ENCODE assay signal across 15 cellular contexts in the genomic region with DNA sequence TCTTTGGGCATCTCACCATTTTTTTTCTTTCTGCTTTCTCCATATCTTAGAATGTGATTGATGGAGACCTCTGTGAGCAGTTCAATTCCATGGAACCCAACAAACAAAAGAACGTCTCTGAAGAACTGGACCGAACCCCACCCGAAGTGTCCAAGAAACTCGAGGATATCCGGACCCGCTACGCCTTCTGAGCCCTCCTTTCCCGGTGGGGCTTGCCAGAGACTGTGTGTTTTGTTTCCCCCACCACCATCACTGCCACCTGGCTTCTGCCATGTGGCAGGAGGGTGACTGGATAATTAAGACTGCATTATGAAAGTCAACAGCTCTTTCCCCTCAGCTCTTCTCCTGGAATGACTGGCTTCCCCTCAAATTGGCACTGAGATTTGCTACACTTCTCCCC. TPM values are rescaled to one million over a fixed set of nuclear protein-coding genes. Genes with fewer than 3 reads are reported as not detected.
A peak's percentile ranks its signal among the peaks of the same experiment; 100 is the strongest.
DNase-seq lines count a peak whose midpoint lies in the region; ATAC-seq and TF ChIP-seq lines count a peak whose summit lies in the region.
"Had no signal": no experiment of that assay in that cellular context is flagged by ENCODE, and none has a peak within 500 bp of the region (broad histone marks: within the 10 kb centered on the region; RNA-seq: fewer than 3 reads in every experiment).

No MANE protein-coding gene starts in this region.

- peak overlapping the region; percentile 75 for H3K27ac Mint-ChIP-seq in activated CD4-positive, alpha-beta T cell treated with anti-CD3 and anti-CD28 coated beads, Interleukin-2, amount 10 ng/mL, durations not matched to agents 24 days and 14 days
- H3K27ac Mint-ChIP-seq in activated CD8-positive, alpha-beta T cell treated with anti-CD3 and anti-CD28 coated beads for 36 hours = peak overlapping the region; percentile 32
- H3K27ac Mint-ChIP-seq in endothelial cell (ENCODE audit: unreplicated experiment) = no peak overlapping the region
- H3K27ac Mint-ChIP-seq: IgD-negative memory B cell had no signal

- no peak for TF ChIP-seq CTCF in activated CD8-positive, alpha-beta T cell treated with anti-CD3 and anti-CD28 coated beads for 36 hours (IDR thresholded peaks at IDR 0.05)
- TF ChIP-seq CTCF in endothelial cell (IDR thresholded peaks at IDR 0.05; ENCODE audit: unreplicated experiment) = no peak

- no peaks in the 10 kb centered on the region for H3K27me3 Mint-ChIP-seq in activated CD4-positive, alpha-beta T cell treated with anti-CD3 and anti-CD28 coated beads, Interleukin-2, amount 10 ng/mL, durations not matched to agents 24 days and 14 days
- H3K27me3 Mint-ChIP-seq in activated CD8-positive, alpha-beta T cell treated with anti-CD3 and anti-CD28 coated beads for 36 hours = no peaks in the 10 kb centered on the region
- H3K27me3 Mint-ChIP-seq in endothelial cell (ENCODE audit: unreplicated experiment) = peaks cover 5% of the 10 kb centered on the region
- H3K27me3 Mint-ChIP-seq: activated B cell treated with CpG ODN at 0.5 μM for 24 hours; IgD-negative memory B cell; naive thymus-derived CD4-positive, alpha-beta T cell had no signal

- POLR2A ChIA-PET in activated CD8-positive, alpha-beta T cell treated with anti-CD3 and anti-CD28 coated beads for 36 hours (lab: Charles Lee) = no interaction called here

- no peaks in the 10 kb centered on the region for H3K9me3 Mint-ChIP-seq in activated CD4-positive, alpha-beta T cell treated with anti-CD3 and anti-CD28 coated beads, Interleukin-2, amount 10 ng/mL, durations not matched to agents 24 days and 14 days
- H3K9me3 Mint-ChIP-seq in activated CD8-positive, alpha-beta T cell treated with anti-CD3 and anti-CD28 coated beads for 36 hours = no peaks in the 10 kb centered on the region
- no peaks in the 10 kb centered on the region for H3K9me3 Mint-ChIP-seq in endothelial cell (ENCODE audit: unreplicated experiment)
- H3K9me3 Mint-ChIP-seq: activated B cell treated with CpG ODN at 0.5 μM for 24 hours; IgD-negative memory B cell; naive thymus-derived CD4-positive, alpha-beta T cell had no signal

- H3K4me3 Mint-ChIP-seq in activated CD4-positive, alpha-beta T cell treated with anti-CD3 and anti-CD28 coated beads, Interleukin-2, amount 10 ng/mL, durations not matched to agents 24 days and 14 days = no peak overlapping the region
- no peak overlapping the region for H3K4me3 Mint-ChIP-seq in activated CD8-positive, alpha-beta T cell treated with anti-CD3 and anti-CD28 coated beads for 36 hours
- H3K4me3 Mint-ChIP-seq in endothelial cell (ENCODE audit: unreplicated experiment) = peak overlapping the region; percentile 80
- H3K4me3 Mint-ChIP-seq: activated B cell treated with CpG ODN at 0.5 μM for 24 hours; IgD-negative memory B cell; naive thymus-derived CD4-positive, alpha-beta T cell had no signal

- intact Hi-C loops in activated CD4-positive, alpha-beta T cell treated with anti-CD3 and anti-CD28 coated beads, Interleukin-2, amount 10 ng/mL, durations not matched to agents 24 days and 14 days (cut with micrococcal nuclease) = loop anchor here (5.0 kb wide), 1 partner anchor 44 kb away; no protein-coding TSS in a partner anchor
- intact Hi-C loops in activated CD8-positive, alpha-beta T cell treated with anti-CD3 and anti-CD28 coated beads for 36 hours (cut with micrococcal nuclease) = no loop called here

- no peak for DNase-seq in activated CD4-positive, alpha-beta T cell treated with anti-CD3 and anti-CD28 coated beads, Interleukin-2, amount 10 ng/mL, durations not matched to agents 24 days and 14 days
- no peak for DNase-seq in activated CD4-positive, alpha-beta T cell treated with anti-CD3 and anti-CD28 coated beads for 1 hour
- no peak for DNase-seq in activated CD8-positive, alpha-beta T cell treated with anti-CD3 and anti-CD28 coated beads for 36 hours
- DNase-seq in endothelial cell (ENCODE audit: low spot score) (no peak), NAMALWA (ENCODE audit: low spot score) (no peak)
- DNase-seq in stimulated activated naive CD8-positive, alpha-beta T cell treated with anti-CD3 and anti-CD28 coated beads, Interleukin-15, Interleukin-2, amounts not matched to agents 100 U/mL and 50 U/mL, for 24 hours = no peak
- DNase-seq: activated B cell treated with CpG ODN at 0.5 μM for 24 hours; GOT3; kidney glomerular epithelial cell; naive thymus-derived CD4-positive, alpha-beta T cell; NCI-H1417 treated with DMSO at 0.1 percent for 48 hours; NCI-H446 had no signal

- peak; percentile 7 for ATAC-seq in activated CD8-positive, alpha-beta T cell treated with anti-CD3 and anti-CD28 coated beads for 36 hours
- peak; percentile 10 for ATAC-seq in stimulated activated naive CD8-positive, alpha-beta T cell treated with anti-CD3 and anti-CD28 coated beads, Interleukin-15, Interleukin-2, amounts not matched to agents 100 U/mL and 50 U/mL, for 24 hours
- ATAC-seq in HG03432 (IDR thresholded peaks at IDR 0.05; ENCODE audit: unreplicated experiment) = no peak
- no peak for ATAC-seq in HG02938 (IDR thresholded peaks at IDR 0.05; ENCODE audit: unreplicated experiment)
- ATAC-seq: naive thymus-derived CD4-positive, alpha-beta T cell had no signal

- H3K36me3 Mint-ChIP-seq in activated CD4-positive, alpha-beta T cell treated with anti-CD3 and anti-CD28 coated beads, Interleukin-2, amount 10 ng/mL, durations not matched to agents 24 days and 14 days (ENCODE audit: low read depth) = peaks cover 70% of the 10 kb centered on the region
- peaks cover 78% of the 10 kb centered on the region for H3K36me3 Mint-ChIP-seq in activated CD8-positive, alpha-beta T cell treated with anti-CD3 and anti-CD28 coated beads for 36 hours (ENCODE audit: low read depth)
- peaks cover 43% of the 10 kb centered on the region for H3K36me3 Mint-ChIP-seq in endothelial cell (ENCODE audit: low read depth, unreplicated experiment)

- peaks cover 5% of the 10 kb centered on the region for H3K4me1 Mint-ChIP-seq in activated CD4-positive, alpha-beta T cell treated with anti-CD3 and anti-CD28 coated beads, Interleukin-2, amount 10 ng/mL, durations not matched to agents 24 days and 14 days
- peaks cover 29% of the 10 kb centered on the region for H3K4me1 Mint-ChIP-seq in activated CD8-positive, alpha-beta T cell treated with anti-CD3 and anti-CD28 coated beads for 36 hours (ENCODE audit: low read depth)
- H3K4me1 Mint-ChIP-seq in endothelial cell (ENCODE audit: unreplicated experiment) = peaks cover 28% of the 10 kb centered on the region

- CTCF ChIA-PET in activated CD8-positive, alpha-beta T cell treated with anti-CD3 and anti-CD28 coated beads for 36 hours (lab: Charles Lee) = no interaction called here

RNA-seq across cellular contexts. Expression of a gene that starts 48.0 kb away (rescaled TPM):
- 621 and 622 TPM in 2 replicates for total RNA-seq in activated CD4-positive, alpha-beta T cell treated with anti-CD3 and anti-CD28 coated beads, Interleukin-2, amount 10 ng/mL, durations not matched to agents 24 days and 14 days
- 100 to 1,000 TPM; 543 to 552 TPM for total RNA-seq in activated CD8-positive, alpha-beta T cell treated with anti-CD3 and anti-CD28 coated beads for 36 hours
- 228 TPM for total RNA-seq in endothelial cell (ENCODE audit: unreplicated experiment)

RNA-seq across cellular contexts. Expression of a gene that starts 48.3 kb away (rescaled TPM):
- 38.3 and 42.1 TPM in 2 replicates for total RNA-seq in activated CD4-positive, alpha-beta T cell treated with anti-CD3 and anti-CD28 coated beads, Interleukin-2, amount 10 ng/mL, durations not matched to agents 24 days and 14 days
- total RNA-seq in activated CD8-positive, alpha-beta T cell treated with anti-CD3 and anti-CD28 coated beads for 36 hours = 10 to 100 TPM; 38.0 to 39.0 TPM
- total RNA-seq in endothelial cell (ENCODE audit: unreplicated experiment) = 64.1 TPM

Comparison
In these comparisons a context has a peak if more than half of its experiments do, and no peak if none do; other contexts are left out.
1. ATAC-seq: peak in activated CD8-positive, alpha-beta T cell treated with anti-CD3 and anti-CD28 coated beads for 36 hours (single experiment) and stimulated activated naive CD8-positive, alpha-beta T cell treated with anti-CD3 and anti-CD28 coated beads, Interleukin-15, Interleukin-2, amounts not matched to agents 100 U/mL and 50 U/mL, for 24 hours (single experiment); none in HG03432 (single experiment) and HG02938 (single experiment).